Comparison of ENCODE assay signal across 8 cellular contexts in the genomic region with DNA sequence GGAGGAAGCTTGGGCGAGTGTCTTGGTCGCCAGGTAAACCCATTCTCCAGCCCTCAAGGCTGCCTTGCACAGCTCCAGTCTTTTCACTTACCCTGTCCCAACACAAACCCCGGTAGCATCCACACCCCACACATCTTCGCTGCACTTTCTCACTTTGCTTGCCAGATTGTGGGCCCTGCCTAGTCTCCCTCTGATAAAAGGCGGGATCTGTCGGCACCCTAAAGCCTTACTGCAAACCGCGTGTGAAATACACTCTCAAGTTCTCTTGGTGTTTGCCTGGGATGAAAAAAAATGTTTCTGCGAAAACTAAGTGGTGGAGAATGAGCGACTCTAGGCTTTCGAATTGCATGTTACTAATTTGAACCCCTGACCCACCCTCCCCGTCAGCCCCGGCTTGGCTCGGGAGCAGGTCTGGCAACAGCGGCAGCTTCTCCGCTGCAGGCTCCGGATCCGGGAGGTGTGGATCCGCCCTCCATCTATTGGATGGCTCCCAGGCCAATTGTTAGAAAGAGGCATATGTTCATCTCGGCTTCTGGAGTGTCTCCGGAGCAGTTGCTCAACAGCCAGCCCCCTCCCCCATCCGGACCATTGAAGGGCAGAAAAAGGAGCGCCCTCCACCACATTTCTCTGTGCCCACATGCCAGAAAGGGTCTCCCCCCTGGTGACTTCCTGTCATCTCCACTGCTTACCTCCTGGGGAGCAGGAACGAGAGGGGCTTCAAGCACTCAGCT. TPM values are rescaled to one million over a fixed set of nuclear protein-coding genes. Genes with fewer than 3 reads are reported as not detected.
DNase-seq lines count a peak whose midpoint lies in the region; ATAC-seq and TF ChIP-seq lines count a peak whose summit lies in the region.

No MANE protein-coding gene starts in this region.

- no peaks in the 10 kb centered on the region for H3K4me1 ChIP-seq in A673 (ENCODE audit: insufficient read depth, low read length, poor library complexity, severe bottlenecking)

- H3K4me1 Mint-ChIP-seq in T-helper 2 cell treated with Interferon-gamma antibody and Interleukin-4, amounts not matched to agents 5 μg/mL and 100 μg/mL, for 36 hours (ENCODE audit: low read depth) = peaks cover 12% of the 10 kb centered on the region

- POLR2A ChIA-PET in A673 (lab: Charles Lee; ENCODE audit: low non-redundant PET) = no interaction called here

- no TSS peak for BruUV-seq in A673 (replicated peaks; lab: Mats Ljungman, UMichigan)

- no peak overlapping the region for H3K27ac ChIP-seq in A673 (ENCODE audit: low read depth, low read length, poor library complexity, severe bottlenecking)

- H3K27ac Mint-ChIP-seq in T-helper 2 cell treated with Interferon-gamma antibody and Interleukin-4, amounts not matched to agents 5 μg/mL and 100 μg/mL, for 36 hours = no peak overlapping the region

- DNase-seq in A673 (ENCODE audit: low spot score) (peak; percentile 83), NCI-H1092 treated with DMSO at 0.1 percent for 48 hours (lab: John Stamatoyannopoulos, UW) (peak; percentile 74), dermis blood vessel endothelial cell (peak; percentile 64), left lobe of liver (ENCODE audit: low spot score) (peak; percentile 60), activated gamma-delta T cell (lab: John Stamatoyannopoulos, UW) (no peak)
- DNase-seq in T-helper 2 cell treated with Interferon-gamma antibody and Interleukin-4, amounts not matched to agents 5 μg/mL and 100 μg/mL, for 36 hours (ENCODE audit: low spot score) = peak; percentile 4
- peak; percentile 53 for DNase-seq in stimulated activated CD4-positive, alpha-beta T cell treated with anti-CD3 and anti-CD28 coated beads, Interleukin-4, amount 100 ng/mL, for 1 hour

- no peaks in the 10 kb centered on the region for H3K9me3 ChIP-seq in A673 (ENCODE audit: low read depth, low read length, poor library complexity, severe bottlenecking)

- no peaks in the 10 kb centered on the region for H3K36me3 ChIP-seq in A673 (ENCODE audit: insufficient read depth, low read length, poor library complexity, severe bottlenecking)

- CTCF ChIA-PET in A673 (lab: Charles Lee) = no interaction called here

- ATAC-seq in GM18511 (IDR thresholded peaks at IDR 0.05; ENCODE audit: unreplicated experiment) (peak; percentile 46), left lobe of liver (peak; percentile 76)

- H3K27me3 Mint-ChIP-seq in T-helper 2 cell treated with Interferon-gamma antibody and Interleukin-4, amounts not matched to agents 5 μg/mL and 100 μg/mL, for 36 hours (ENCODE audit: low read depth) = peaks cover 50% of the 10 kb centered on the region

- intact Hi-C loops in A673 (cut with micrococcal nuclease; ENCODE audit: unreplicated experiment) = loop anchor here (5.0 to 10.0 kb wide), 2 partner anchors 66 to 236 kb away; no protein-coding TSS in a partner anchor

- no peak for TF ChIP-seq CTCF in A673 (conservative IDR thresholded peaks at IDR 0.05; ENCODE audit: low read depth, low read length)

- peak overlapping the region; percentile 15 for H3K4me3 ChIP-seq in A673 (ENCODE audit: low read depth, low read length, poor library complexity, severe bottlenecking)

- no peaks in the 10 kb centered on the region for H3K9me3 Mint-ChIP-seq in T-helper 2 cell treated with Interferon-gamma antibody and Interleukin-4, amounts not matched to agents 5 μg/mL and 100 μg/mL, for 36 hours

- H3K4me3 Mint-ChIP-seq in T-helper 2 cell treated with Interferon-gamma antibody and Interleukin-4, amounts not matched to agents 5 μg/mL and 100 μg/mL, for 36 hours = peak overlapping the region; percentile 67

- H3K36me3 Mint-ChIP-seq in T-helper 2 cell treated with Interferon-gamma antibody and Interleukin-4, amounts not matched to agents 5 μg/mL and 100 μg/mL, for 36 hours (ENCODE audit: low read depth) = no peaks in the 10 kb centered on the region

- H3K27me3 ChIP-seq in A673 (replicated peaks; ENCODE audit: insufficient read depth, low read depth, low read length, poor library complexity) = peaks cover 89% of the 10 kb centered on the region

RNA-seq across cellular contexts. Expression of gene CITED1, which starts 3.0 kb away (rescaled TPM):
- total RNA-seq in A673 (2021) (3.2 and 6.2 TPM in 2 replicates), dermis blood vessel endothelial cell (not detected in 2 replicates), left lobe of liver (not detected)

RNA-seq across cellular contexts. Expression of gene RPS4X, which starts 31.7 kb away (rescaled TPM):
- total RNA-seq in A673 (2021) (1,168 and 1,205 TPM in 2 replicates), dermis blood vessel endothelial cell (639 and 1,493 TPM in 2 replicates), left lobe of liver (198 TPM)
